ENCODE assay signal across 9 cellular contexts in the genomic region with DNA sequence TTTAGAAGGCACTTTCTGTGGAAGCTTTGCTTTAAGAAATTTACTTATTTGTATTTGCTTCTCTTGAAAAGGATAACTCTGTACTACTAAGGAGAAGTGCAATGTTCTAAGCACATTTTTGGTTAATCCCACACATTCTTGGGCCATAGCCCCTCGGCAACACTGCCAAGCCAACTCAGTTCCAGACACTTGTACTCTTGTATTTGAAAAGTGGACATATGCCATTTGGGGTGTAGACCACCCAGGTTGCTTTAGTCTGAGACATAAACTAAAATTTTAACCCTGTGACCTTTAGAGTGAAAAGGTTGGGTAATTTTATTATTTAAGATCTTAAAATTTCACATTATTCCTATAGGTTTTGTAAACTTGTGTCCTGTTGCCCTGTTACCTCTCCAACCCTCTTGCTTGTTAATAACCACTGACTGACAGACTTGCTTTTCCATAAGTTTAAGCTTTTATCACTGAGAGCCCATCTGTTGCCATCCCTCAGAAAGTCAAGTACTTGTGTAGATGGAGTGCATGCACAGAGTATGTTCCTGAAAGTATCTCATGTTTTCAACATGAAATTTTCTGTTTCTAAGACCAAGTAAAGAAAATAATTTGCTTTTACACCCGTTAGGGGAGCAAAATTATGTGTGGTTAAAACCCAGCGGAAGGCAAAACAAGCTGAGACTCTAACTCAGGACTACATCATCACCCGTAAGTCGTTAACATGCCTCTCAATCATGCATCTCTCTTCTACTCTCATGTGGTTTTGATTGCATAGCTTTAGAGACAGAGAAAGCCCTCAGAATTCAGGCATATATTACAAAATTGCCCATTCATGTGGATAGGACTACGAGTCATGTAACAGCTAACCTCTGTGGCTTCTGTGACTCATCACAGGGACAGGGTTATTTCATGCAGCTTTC.
A peak's percentile ranks its signal among the peaks of the same experiment; 100 is the strongest.
DNase-seq lines count a peak whose midpoint lies in the region; ATAC-seq, FAIRE-seq and TF ChIP-seq lines count a peak whose summit lies in the region.
"Had no signal": no experiment of that assay in that cellular context is flagged by ENCODE, and none has a peak within 500 bp of the region (broad histone marks: within the 10 kb centered on the region; RNA-seq: fewer than 3 reads in every experiment).

No MANE protein-coding gene starts in this region.

- WGBS in A549 (ENCODE audit: missing lambda C conversion rate): 75% methylated on average over 6 of the region's 6 CpGs

- no peak for TF ChIP-seq RAD21 in A549 (conservative IDR thresholded peaks at IDR 0.05 in 1 of 2, IDR thresholded peaks at IDR 0.05 in 1 of 2)

- TF ChIP-seq CTCF in A549 (IDR thresholded peaks at IDR 0.05): no peak
- no peak for TF ChIP-seq CTCF in RWPE1 (conservative IDR thresholded peaks at IDR 0.05; ENCODE audit: low read depth)
- no peak for TF ChIP-seq CTCF in fibroblast of pulmonary artery (IDR thresholded peaks at IDR 0.05; ENCODE audit: low read length, missing control alignments)

- no peaks in the 10 kb centered on the region for H3K9me3 ChIP-seq in A549
- H3K9me3 ChIP-seq: upper lobe of left lung had no signal

- ATAC-seq in A549 (peak; percentile 69 to 70; a peak in 4 of 6 replicates), GM18858 (IDR thresholded peaks at IDR 0.05; ENCODE audit: unreplicated experiment) (peak; percentile 71), HG02981 (IDR thresholded peaks at IDR 0.05; ENCODE audit: unreplicated experiment) (peak; percentile 79)

- no peak overlapping the region for H3K4me3 ChIP-seq in A549
- H3K4me3 ChIP-seq in fibroblast of pulmonary artery (replicated peaks; ENCODE audit: low read depth, low read length): no peak overlapping the region
- H3K4me3 ChIP-seq: upper lobe of left lung had no signal

- TF ChIP-seq POLR2A in A549 (IDR thresholded peaks at IDR 0.05; ENCODE audit: low read length): no peak

- H3K27ac ChIP-seq in A549 (no peak overlapping the region; a peak in 2 of 6 replicates), RWPE1 (no peak overlapping the region)
- H3K27ac ChIP-seq: upper lobe of left lung had no signal

- POLR2A ChIA-PET in A549 (lab: Yijun Ruan, JAX): no interaction called here
- POLR2A ChIA-PET in RWPE1 (lab: Yijun Ruan, JAX; ENCODE audit: low non-redundant PET): no interaction called here

- CTCF ChIA-PET in A549 (lab: Yijun Ruan, JAX) (interaction anchor here (1.1 to 1.4 kb wide), 5 partner anchors 14 to 471 kb away, joined by 4 to 6 read pairs (median 4); no protein-coding TSS in a partner anchor), RWPE1 (lab: Yijun Ruan, JAX) (interaction anchor here (0.5 to 1.1 kb wide), 3 partner anchors 15 to 471 kb away, joined by 3 read pairs; no protein-coding TSS in a partner anchor)

- TF ChIP-seq EP300 in A549 (IDR thresholded peaks at IDR 0.05): no peak

- DNase-seq in A549 (ENCODE audit: low read depth in 1 of 2, low spot score in 1 of 2) (peak; percentile 5 to 17), RWPE1 (ENCODE audit: low spot score) (peak; percentile 58), fibroblast of pulmonary artery (ENCODE audit: low read depth) (peak; percentile 77), middle frontal gyrus (ENCODE audit: extremely low spot score, low spot score) (no peak), mesenteric fat pad (ENCODE audit: low spot score) (no peak)
- no peak for DNase-seq in activated CD8-positive, alpha-beta memory T cell treated with anti-CD3 and anti-CD28 coated beads, Interleukin-2, amount 50 U/mL, for 4 hours
- DNase-seq: upper lobe of left lung had no signal

- peak overlapping the region; percentile 26; the same call in 2 of the 3 replicates for H3K4me2 ChIP-seq in A549

- FAIRE-seq in A549 (lab: Jason Lieb, UNC): no peak

- peaks cover 21% of the 10 kb centered on the region for H3K4me1 ChIP-seq in A549

TF ChIP-seq in A549, 52 proteins besides CTCF, POLR2A, EP300 and RAD21:
- no peak for TF ChIP-seq FOSL2 (IDR thresholded peaks at IDR 0.05)
- peak; percentile 56 for TF ChIP-seq FOSL2 (CRISPR knock-in tag; IDR thresholded peaks at IDR 0.05)
- TF ChIP-seq MAZ (IDR thresholded peaks at IDR 0.05; ENCODE audit: borderline replicate concordance, low read depth, low read length): no peak
TF ChIP-seq in A549: peak in this region for 1.

Comparison
In these comparisons a context has a peak if more than half of its experiments do, and no peak if none do; other contexts are left out.
1. DNase-seq: peak in A549 (2 of 2), RWPE1 (single experiment) and fibroblast of pulmonary artery (single experiment); none in middle frontal gyrus (single experiment), mesenteric fat pad (single experiment) and activated CD8-positive, alpha-beta memory T cell treated with anti-CD3 and anti-CD28 coated beads, Interleukin-2, amount 50 U/mL, for 4 hours (single experiment).
2. Peak in every context shown above with its lines, with median percentiles within 50 percentile points of each other: ATAC-seq.